ENCODE assay signal across 16 cellular contexts in the genomic region with DNA sequence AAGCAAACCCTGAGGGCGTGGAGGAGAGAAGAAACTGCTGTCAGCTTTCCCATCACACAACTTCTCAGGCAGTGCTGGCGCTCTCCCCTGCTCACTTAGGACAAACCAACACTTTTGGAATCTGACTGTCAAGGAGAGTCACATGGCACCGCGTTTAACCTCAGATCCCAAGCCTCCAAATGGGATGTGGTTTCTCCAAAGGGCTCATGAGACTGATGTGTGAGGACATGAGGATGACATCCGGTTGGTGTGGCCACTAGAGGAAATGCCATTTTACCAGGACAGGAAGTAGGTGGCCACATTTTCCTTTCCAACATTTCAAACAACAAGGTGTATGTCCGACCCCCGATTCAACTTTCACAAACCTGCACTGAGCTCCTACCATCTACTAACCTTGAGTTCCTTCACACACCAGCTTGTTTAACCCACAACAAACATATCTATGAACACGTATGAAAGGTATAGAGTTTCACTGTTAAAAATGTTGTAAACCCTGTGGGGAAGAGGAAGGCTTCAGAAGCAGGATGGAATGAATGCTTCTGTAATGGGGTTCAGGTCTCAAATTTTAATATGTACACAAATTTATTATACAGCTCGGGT. TPM values are rescaled to one million over a fixed set of nuclear protein-coding genes. Genes with fewer than 3 reads are reported as not detected.
DNase-seq lines count a peak whose midpoint lies in the region; ATAC-seq and TF ChIP-seq lines count a peak whose summit lies in the region.
"Had no signal": no experiment of that assay in that cellular context is flagged by ENCODE, and none has a peak within 500 bp of the region (broad histone marks: within the 10 kb centered on the region; RNA-seq: fewer than 3 reads in every experiment).

No MANE protein-coding gene starts in this region.

- H3K18ac ChIP-seq in IMR-90 (ENCODE audit: low read depth, low read length): no peak overlapping the region

- no peak overlapping the region for H2AK9ac ChIP-seq in IMR-90 (replicated peaks; ENCODE audit: low read depth, low read length, poor library complexity)

- TF ChIP-seq CTCF in IMR-90 (conservative IDR thresholded peaks at IDR 0.05; ENCODE audit: low read depth, low read length): no peak

- H2BK120ac ChIP-seq in IMR-90 (ENCODE audit: low read depth, low read length): no peak overlapping the region

- H3K4ac ChIP-seq in IMR-90 (ENCODE audit: low read depth, low read length): peak overlapping the region; percentile 33; the same call in 1 of the 2 replicates

- H3K79me1 ChIP-seq in IMR-90 (ENCODE audit: low read depth in 1 of 2, low read length in 2 of 2): peaks cover 0 to 12% of the 10 kb centered on the region in 2 experiments; a peak in 2 of 4 replicates

- POLR2A ChIA-PET in IMR-90 (lab: Charles Lee; ENCODE audit: unreplicated experiment): no interaction called here

- no peaks in the 10 kb centered on the region for H3K9me3 ChIP-seq in IMR-90 (ENCODE audit: control insufficient read depth, insufficient read depth, low read length)
- H3K9me3 ChIP-seq: upper lobe of right lung had no signal

- CTCF ChIA-PET in IMR-90 (lab: Yijun Ruan, JAX): interaction anchor here (1.3 kb wide), 1 partner anchor 9 kb away, joined by 4 read pairs; no protein-coding TSS in a partner anchor

- H3K27me3 ChIP-seq in IMR-90 (ENCODE audit: control insufficient read depth, insufficient read depth, low read length): no peaks in the 10 kb centered on the region
- H3K27me3 ChIP-seq: upper lobe of right lung had no signal

- TF ChIP-seq POLR2A in IMR-90 (IDR thresholded peaks at IDR 0.05; ENCODE audit: low read depth, low read length): no peak

- peaks cover 3% of the 10 kb centered on the region for H3K4me1 ChIP-seq in IMR-90 (ENCODE audit: control insufficient read depth, insufficient read depth, low read length)

- intact Hi-C loops in IMR-90 (cut with micrococcal nuclease): no loop called here

- no peak overlapping the region for H3K23ac ChIP-seq in IMR-90 (ENCODE audit: low read depth, low read length)

- peak overlapping the region; percentile 51 for H3K4me3 Mint-ChIP-seq in activated T-helper 17 cell treated with anti-CD3 and anti-CD28 coated beads, Interleukin-2, amount 50 U/mL, for 72 hours
- H3K4me3 Mint-ChIP-seq: stimulated activated memory B cell treated with anti-CD40 and anti-IgM and Interleukin-4, amounts not matched to agents 10 μg/mL and 1 μg/mL and 100 μg/mL, for 72 hours had no signal

- no peak overlapping the region for H3K14ac ChIP-seq in IMR-90 (replicated peaks; ENCODE audit: low read depth, low read length)

- in situ Hi-C loops in IMR-90 (cut with MboI; ENCODE audit: low sequenced_read_pairs): no loop called here

- no peaks in the 10 kb centered on the region for H3K36me3 ChIP-seq in IMR-90 (ENCODE audit: control insufficient read depth, insufficient read depth, low read length)
- H3K36me3 ChIP-seq: upper lobe of right lung had no signal

- peak; percentile 56 for DNase-seq in Daoy (ENCODE audit: low read depth)
- no peak for DNase-seq in IMR-90
- peak; percentile 93 for DNase-seq in myocyte (ENCODE audit: low read depth)
- no peak for DNase-seq in epidermal melanocyte (ENCODE audit: insufficient read length, low spot score)
- DNase-seq in DMS53 (lab: John Stamatoyannopoulos, UW): no peak
- DNase-seq: activated CD4-positive, CD25-positive, alpha-beta regulatory T cell; effector memory CD4-positive, alpha-beta T cell; KG1; NCI-H146; nucleus accumbens; OCI-M1; upper lobe of right lung had no signal

- peak overlapping the region; percentile 69 for H3K27ac Mint-ChIP-seq in activated T-helper 17 cell treated with anti-CD3 and anti-CD28 coated beads, Interleukin-2, amount 50 U/mL, for 72 hours
- H3K27ac Mint-ChIP-seq: stimulated activated memory B cell treated with anti-CD40 and anti-IgM and Interleukin-4, amounts not matched to agents 10 μg/mL and 1 μg/mL and 100 μg/mL, for 72 hours had no signal

- 0 out of 2 replicates have a peak, but pooled peaks cover 3% of the 10 kb centered on the region for H3K9me1 ChIP-seq in IMR-90 (ENCODE audit: insufficient read depth, low read length)

- peaks cover 8% of the 10 kb centered on the region; the same call in 1 of the 2 replicates for H4K20me1 ChIP-seq in IMR-90 (ENCODE audit: insufficient read depth, low read length)

- no peak overlapping the region for H3K4me3 ChIP-seq in IMR-90 (ENCODE audit: insufficient read depth, low read depth, low read length)
- H3K4me3 ChIP-seq: upper lobe of right lung had no signal

- no peak overlapping the region for H3K27ac ChIP-seq in IMR-90 (ENCODE audit: insufficient read depth, low read length)
- H3K27ac ChIP-seq: upper lobe of right lung had no signal

- peaks cover 5% of the 10 kb centered on the region for H3K9me3 Mint-ChIP-seq in activated T-helper 17 cell treated with anti-CD3 and anti-CD28 coated beads, Interleukin-2, amount 50 U/mL, for 72 hours
- H3K9me3 Mint-ChIP-seq: stimulated activated memory B cell treated with anti-CD40 and anti-IgM and Interleukin-4, amounts not matched to agents 10 μg/mL and 1 μg/mL and 100 μg/mL, for 72 hours had no signal

- H3K4me2 ChIP-seq in IMR-90 (ENCODE audit: low read depth, low read length): no peak overlapping the region

- H2AK5ac ChIP-seq in IMR-90 (ENCODE audit: low read depth, low read length): no peak overlapping the region; the same call in 1 of the 2 replicates

- no peaks in the 10 kb centered on the region for H3K27me3 Mint-ChIP-seq in activated T-helper 17 cell treated with anti-CD3 and anti-CD28 coated beads, Interleukin-2, amount 50 U/mL, for 72 hours
- H3K27me3 Mint-ChIP-seq: stimulated activated memory B cell treated with anti-CD40 and anti-IgM and Interleukin-4, amounts not matched to agents 10 μg/mL and 1 μg/mL and 100 μg/mL, for 72 hours had no signal

- H2BK5ac ChIP-seq in IMR-90 (ENCODE audit: low read depth, low read length, poor library complexity, severe bottlenecking): no peak overlapping the region

- H4K91ac ChIP-seq in IMR-90 (ENCODE audit: insufficient read depth, low read depth, low read length): no peak overlapping the region

- ATAC-seq in IMR-90 (ENCODE audit: low read depth) (no peak), GM19324 (IDR thresholded peaks at IDR 0.05; ENCODE audit: low FRiP score, unreplicated experiment) (no peak), GM19463 (IDR thresholded peaks at IDR 0.05; ENCODE audit: unreplicated experiment) (no peak)
- peak; percentile 23 for ATAC-seq in activated T-helper 17 cell treated with anti-CD3 and anti-CD28 coated beads, Interleukin-2, amount 50 U/mL, for 72 hours (replicated peaks)
- ATAC-seq: stimulated activated memory B cell treated with anti-CD40 and anti-IgM and Interleukin-4, amounts not matched to agents 10 μg/mL and 1 μg/mL and 100 μg/mL, for 72 hours; upper lobe of right lung had no signal

- no TSS peak for BruUV-seq in IMR-90 (replicated peaks; lab: Mats Ljungman, UMichigan)

- H3K36me3 Mint-ChIP-seq in activated T-helper 17 cell treated with anti-CD3 and anti-CD28 coated beads, Interleukin-2, amount 50 U/mL, for 72 hours (ENCODE audit: low read depth): no peaks in the 10 kb centered on the region
- H3K36me3 Mint-ChIP-seq: stimulated activated memory B cell treated with anti-CD40 and anti-IgM and Interleukin-4, amounts not matched to agents 10 μg/mL and 1 μg/mL and 100 μg/mL, for 72 hours had no signal

- H4K5ac ChIP-seq in IMR-90 (ENCODE audit: low read depth, low read length): no peak overlapping the region

- 0 out of 4 replicates have a peak overlapping the region, but pooled peaks of 1 of the 2 experiments have one; percentile 20 for H4K8ac ChIP-seq in IMR-90 (ENCODE audit: low read depth in 2 of 2, low read length in 2 of 2)

- peak overlapping the region; percentile 32; the same call in 1 of the 3 replicates for H2BK15ac ChIP-seq in IMR-90 (ENCODE audit: low read depth, low read length)

- H2BK20ac ChIP-seq in IMR-90 (ENCODE audit: low read depth, low read length): 0 out of 2 replicates have a peak overlapping the region, but pooled peaks have one; percentile 16

- no CpG with 5 or more reads among the region's 9 CpGs for WGBS in IMR-90 (ENCODE audit: extremely low coverage in 2 of 2, insufficient read length in 1 of 2), 2 experiments

- no peak overlapping the region for H3K9ac ChIP-seq in IMR-90 (ENCODE audit: low read depth, low read length)

- dilution Hi-C loops in IMR-90 (cut with HindIII; ENCODE audit: low sequenced_read_pairs, unreplicated experiment): no loop called here

- no peak overlapping the region for H3K56ac ChIP-seq in IMR-90 (ENCODE audit: extremely low read depth, insufficient read depth, low read length)

- H2AFZ ChIP-seq in IMR-90 (replicated peaks; ENCODE audit: low read length, poor library complexity): peak overlapping the region; percentile 52

- peaks cover 29% of the 10 kb centered on the region for H3K4me1 Mint-ChIP-seq in activated T-helper 17 cell treated with anti-CD3 and anti-CD28 coated beads, Interleukin-2, amount 50 U/mL, for 72 hours

- TF ChIP-seq RAD21 in IMR-90 (IDR thresholded peaks at IDR 0.05; ENCODE audit: low read length): no peak

TF ChIP-seq in IMR-90, 13 proteins besides CTCF, POLR2A, EP300 and RAD21:
- TF ChIP-seq FOS (IDR thresholded peaks at IDR 0.05; ENCODE audit: low read depth, low read length) (no peak), SMC3 (IDR thresholded peaks at IDR 0.05; ENCODE audit: low read depth, low read length) (no peak), MAFK (IDR thresholded peaks at IDR 0.05; ENCODE audit: low read depth, low read length) (no peak)

RNA-seq across cellular contexts. Expression of a gene that starts 3.8 kb away (rescaled TPM):
- total RNA-seq in Daoy (2014; rRNA removed; shearing (Covaris generic)): 25.0 and 28.0 TPM in 2 replicates
- total RNA-seq in IMR-90 (2012; rRNA removed) (7.2 and 9.7 TPM in 2 replicates), myocyte (89.1 and 138 TPM in 2 replicates)
- 4.8 and 6.4 TPM in 2 replicates for polyA plus RNA-seq in IMR-90 (2012; rRNA removed)
- polyA plus RNA-seq in IMR-90 (2012; cell fraction: cytosol; rRNA removed): 2.7 and 3.8 TPM in 2 replicates
- 5.8 and 10.6 TPM in 2 replicates for polyA plus RNA-seq in IMR-90 (2012; cell fraction: nucleus; rRNA removed; ENCODE audit: low replicate concordance)
- total RNA-seq in activated T-helper 17 cell treated with anti-CD3 and anti-CD28 coated beads, Interleukin-2, amount 50 U/mL, for 72 hours: 10 to 100 TPM; 50.2 to 70.4 TPM
- polyA plus RNA-seq in myocyte (2012): 44.4 TPM

Comparison
In these comparisons a context has a peak if more than half of its experiments do, and no peak if none do; other contexts are left out.
1. DNase-seq: peak in Daoy (single experiment) and myocyte (single experiment); none in IMR-90 (single experiment), epidermal melanocyte (single experiment) and DMS53 (single experiment).